In the genomic region with DNA sequence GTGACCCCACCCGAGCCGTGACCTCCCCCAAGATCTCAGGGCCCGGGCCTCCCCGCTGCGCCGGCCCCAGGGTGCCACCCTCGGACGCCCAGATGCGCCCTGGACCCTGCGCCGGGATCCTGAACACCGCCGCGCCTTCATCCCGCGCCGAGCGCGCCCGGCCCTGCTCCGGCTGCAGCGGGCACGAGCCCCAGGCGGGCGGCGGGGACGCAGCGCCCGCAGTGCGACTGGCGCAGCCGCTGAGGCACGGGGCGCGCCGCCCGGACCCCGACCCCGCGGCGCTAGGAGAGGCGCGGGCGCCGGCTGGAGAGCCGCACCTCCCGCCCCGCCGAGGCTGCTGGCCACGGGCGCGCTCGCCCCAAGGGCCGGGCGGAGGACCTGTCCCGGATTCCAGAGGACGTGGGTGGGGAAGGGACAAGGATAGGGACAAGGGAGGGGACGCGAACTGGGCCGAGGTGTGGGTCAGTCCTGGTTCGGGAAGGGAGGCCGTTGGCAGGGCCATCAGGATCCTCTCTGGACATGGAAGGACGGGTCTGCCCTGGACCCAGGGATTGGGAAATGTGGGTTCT, we compare ENCODE assay signal across 8 cellular contexts. TPM values are rescaled to one million over a fixed set of nuclear protein-coding genes. Genes with fewer than 3 reads are reported as not detected.
DNase-seq lines count a peak whose midpoint lies in the region; ATAC-seq and TF ChIP-seq lines count a peak whose summit lies in the region.

No MANE protein-coding gene starts in this region.

- H3K27me3 Mint-ChIP-seq in activated CD4-positive, alpha-beta T cell treated with anti-CD3 and anti-CD28 coated beads, Interleukin-2, amount 10 ng/mL, durations not matched to agents 7 days and 5 days = peaks cover 47% of the 10 kb centered on the region
- H3K27me3 Mint-ChIP-seq in activated naive CD8-positive, alpha-beta T cell treated with anti-CD3 and anti-CD28 coated beads for 36 hours = peaks cover 67% of the 10 kb centered on the region

- H3K4me1 Mint-ChIP-seq in activated CD4-positive, alpha-beta T cell treated with anti-CD3 and anti-CD28 coated beads, Interleukin-2, amount 10 ng/mL, durations not matched to agents 7 days and 5 days = peaks cover 59% of the 10 kb centered on the region
- H3K4me1 Mint-ChIP-seq in activated naive CD8-positive, alpha-beta T cell treated with anti-CD3 and anti-CD28 coated beads for 36 hours = peaks cover 48% of the 10 kb centered on the region

- ATAC-seq in left lung = no peak
- no peak for ATAC-seq in HG03045 (IDR thresholded peaks at IDR 0.05; ENCODE audit: unreplicated experiment)
- ATAC-seq in HG02938 (IDR thresholded peaks at IDR 0.05; ENCODE audit: unreplicated experiment) = no peak

- POLR2A ChIA-PET in activated CD4-positive, alpha-beta T cell treated with anti-CD3 and anti-CD28 coated beads, Interleukin-2, amount 10 ng/mL, durations not matched to agents 7 days and 5 days (lab: Charles Lee) = interaction anchor here (0.7 kb wide), 1 partner anchor 52 kb away, joined by 3 read pairs; a partner anchor contains a TSS

- H3K9me3 ChIP-seq in left lung (no peaks in the 10 kb centered on the region), thymus (ENCODE audit: control insufficient read depth) (no peaks in the 10 kb centered on the region)

- CTCF ChIA-PET in activated CD4-positive, alpha-beta T cell treated with anti-CD3 and anti-CD28 coated beads, Interleukin-2, amount 10 ng/mL, durations not matched to agents 7 days and 5 days (lab: Charles Lee) = interaction anchor here (2.1 kb wide), 1 partner anchor 51 kb away, joined by 7 read pairs; a partner anchor contains a TSS

- no peaks in the 10 kb centered on the region for H3K9me3 Mint-ChIP-seq in activated CD4-positive, alpha-beta T cell treated with anti-CD3 and anti-CD28 coated beads, Interleukin-2, amount 10 ng/mL, durations not matched to agents 7 days and 5 days
- no peaks in the 10 kb centered on the region for H3K9me3 Mint-ChIP-seq in activated naive CD8-positive, alpha-beta T cell treated with anti-CD3 and anti-CD28 coated beads for 36 hours

- intact Hi-C loops in left lung (cut with DNase I) = no loop called here

- no peaks in the 10 kb centered on the region for H3K36me3 Mint-ChIP-seq in activated CD4-positive, alpha-beta T cell treated with anti-CD3 and anti-CD28 coated beads, Interleukin-2, amount 10 ng/mL, durations not matched to agents 7 days and 5 days (ENCODE audit: low read depth)
- no peaks in the 10 kb centered on the region for H3K36me3 Mint-ChIP-seq in activated naive CD8-positive, alpha-beta T cell treated with anti-CD3 and anti-CD28 coated beads for 36 hours

- peak overlapping the region; percentile 85 for H3K4me3 Mint-ChIP-seq in activated CD4-positive, alpha-beta T cell treated with anti-CD3 and anti-CD28 coated beads, Interleukin-2, amount 10 ng/mL, durations not matched to agents 7 days and 5 days
- peak overlapping the region; percentile 77 for H3K4me3 Mint-ChIP-seq in activated naive CD8-positive, alpha-beta T cell treated with anti-CD3 and anti-CD28 coated beads for 36 hours

- H3K27ac Mint-ChIP-seq in activated CD4-positive, alpha-beta T cell treated with anti-CD3 and anti-CD28 coated beads, Interleukin-2, amount 10 ng/mL, durations not matched to agents 7 days and 5 days = peak overlapping the region; percentile 86
- no peak overlapping the region for H3K27ac Mint-ChIP-seq in activated naive CD8-positive, alpha-beta T cell treated with anti-CD3 and anti-CD28 coated beads for 36 hours

- H3K4me3 ChIP-seq in left lung = peak overlapping the region; percentile 40 to 59
- H3K4me3 ChIP-seq in thymus (ENCODE audit: low read length) = peak overlapping the region; percentile 64

- WGBS in thymus = 2% methylated on average over 63 of the region's 63 CpGs

- H3K36me3 ChIP-seq in left lung (no peaks in the 10 kb centered on the region), thymus (ENCODE audit: control insufficient read depth, insufficient read depth) (no peaks in the 10 kb centered on the region)

- no peak for DNase-seq in activated CD4-positive, alpha-beta T cell treated with anti-CD3 and anti-CD28 coated beads, Interleukin-2, amount 10 ng/mL, durations not matched to agents 7 days and 5 days
- no peak for DNase-seq in activated CD4-positive, alpha-beta T cell treated with anti-CD3 and anti-CD28 coated beads for 4 hours
- peak; percentile 28 for DNase-seq in activated naive CD8-positive, alpha-beta T cell treated with anti-CD3 and anti-CD28 coated beads for 36 hours
- DNase-seq in left lung (peak in 1 of 2 donors; percentile 77), cerebellar cortex (ENCODE audit: low spot score) (no peak)

- H3K27me3 ChIP-seq in left lung (peaks cover 15 to 66% of the 10 kb centered on the region in 2 donors), thymus (ENCODE audit: control insufficient read depth, insufficient read depth) (peaks cover 62% of the 10 kb centered on the region)

- TF ChIP-seq CTCF in left lung (IDR thresholded peaks at IDR 0.05) = no peak

- H3K27ac ChIP-seq in left lung = peak overlapping the region in 1 of 2 donors; percentile 73
- no peak overlapping the region for H3K27ac ChIP-seq in thymus (ENCODE audit: low read depth)

- H3K4me1 ChIP-seq in left lung = peaks cover 24 to 50% of the 10 kb centered on the region in 2 donors
- H3K4me1 ChIP-seq in thymus (ENCODE audit: control insufficient read depth, insufficient read depth, low read length) = peaks cover 43% of the 10 kb centered on the region

RNA-seq across cellular contexts. Expression of a gene that starts 1.2 kb away (rescaled TPM):
- total RNA-seq in activated CD4-positive, alpha-beta T cell treated with anti-CD3 and anti-CD28 coated beads, Interleukin-2, amount 10 ng/mL, durations not matched to agents 7 days and 5 days = 10 to 100 TPM; 14.8 to 17.2 TPM
- 1 to 10 TPM; 3.8 to 4.6 TPM for total RNA-seq in activated naive CD8-positive, alpha-beta T cell treated with anti-CD3 and anti-CD28 coated beads for 36 hours
- 10 to 100 TPM; 12.0 to 12.4 TPM for total RNA-seq in left lung
- polyA plus RNA-seq in thymus = 7.8 TPM

RNA-seq across cellular contexts. Expression of a gene that starts 1.5 kb away (rescaled TPM):
- total RNA-seq in activated CD4-positive, alpha-beta T cell treated with anti-CD3 and anti-CD28 coated beads, Interleukin-2, amount 10 ng/mL, durations not matched to agents 7 days and 5 days = not detected
- total RNA-seq in activated naive CD8-positive, alpha-beta T cell treated with anti-CD3 and anti-CD28 coated beads for 36 hours = not detected
- total RNA-seq in left lung = 1 to 10 TPM; 1.3 to 2.6 TPM
- 0.18 TPM for polyA plus RNA-seq in thymus

RNA-seq across cellular contexts. Expression of a gene that starts 51.6 kb away (rescaled TPM):
- 100 to 1,000 TPM in 1 of 2 experiments, 10 to 100 TPM in 1; 96.2 to 102 TPM for total RNA-seq in activated CD4-positive, alpha-beta T cell treated with anti-CD3 and anti-CD28 coated beads, Interleukin-2, amount 10 ng/mL, durations not matched to agents 7 days and 5 days
- total RNA-seq in activated naive CD8-positive, alpha-beta T cell treated with anti-CD3 and anti-CD28 coated beads for 36 hours = 10 to 100 TPM; 93.3 to 94.5 TPM
- total RNA-seq in left lung = 10 to 100 TPM; 42.2 to 46.2 TPM
- polyA plus RNA-seq in thymus = 41.3 TPM
